In genomic region chr5:168422431-168422830, GRCh38 we compare ENCODE assay signal across 15 cellular contexts.
DNase-seq lines count a peak whose midpoint lies in the region; ATAC-seq, FAIRE-seq and TF ChIP-seq lines count a peak whose summit lies in the region.
"Had no signal": no experiment of that assay in that cellular context is flagged by ENCODE, and none has a peak within 500 bp of the region (broad histone marks: within the 10 kb centered on the region; RNA-seq: fewer than 3 reads in every experiment).

No MANE protein-coding gene starts in this region.

- TF ChIP-seq EP300 in HepG2 (IDR thresholded peaks at IDR 0.05; ENCODE audit: low read depth in 2 of 2, low read length in 2 of 2) (no peak), HepG2 (CRISPR knock-in tag; IDR thresholded peaks at IDR 0.05; ENCODE audit: borderline replicate concordance) (no peak)

- no peaks in the 10 kb centered on the region for H3K79me2 ChIP-seq in HepG2 (ENCODE audit: insufficient read depth, low read length)

- DNase-seq in GM12864 (ENCODE audit: low read depth) (no peak), T47D (ENCODE audit: low read depth in 1 of 2, low spot score in 1 of 2) (peak; percentile 46 to 74), HepG2 (ENCODE audit: low spot score) (peak; percentile 30), UCSD-AML1 (lab: John Stamatoyannopoulos, UW; ENCODE audit: unreplicated experiment) (no peak), HTR-8/SVneo (ENCODE audit: insufficient read length, low spot score) (no peak)
- DNase-seq: activated CD4-positive, alpha-beta T cell treated with anti-CD3 and anti-CD28 coated beads, Interleukin-2, amount 50 U/mL, for 1 hour; activated effector memory CD4-positive, alpha-beta T cell treated with anti-CD3 and anti-CD28 coated beads, Interleukin-2, amount 50 U/mL, for 16 hours; CD8-positive, alpha-beta T cell; stimulated activated naive CD4-positive, alpha-beta T cell treated with Interleukin-2 at 50 U/mL for 16 hours had no signal

- H3K9me3 ChIP-seq in HepG2 (ENCODE audit: low read length), result no peaks in the 10 kb centered on the region
- H3K9me3 ChIP-seq: gastroesophageal sphincter had no signal

- TF ChIP-seq CTCF in GM12864 (IDR thresholded peaks at IDR 0.05; ENCODE audit: low read depth, low read length, missing control alignments) (peak; percentile 8), LNCAP (IDR thresholded peaks at IDR 0.05) (peak; percentile 56; the same call in 1 of the 2 replicates), HepG2 (CRISPR knock-in tag; IDR thresholded peaks at IDR 0.05) (peak; percentile 55)

- BruUV-seq in HepG2 (replicated peaks; lab: Mats Ljungman, UMichigan), result no TSS peak

- H4K20me1 ChIP-seq in HepG2 (ENCODE audit: insufficient read depth, low read length), result no peaks in the 10 kb centered on the region

- H3K4me3 ChIP-seq in GM12864 (ENCODE audit: low read depth, low read length), result no peak overlapping the region
- no peak overlapping the region for H3K4me3 ChIP-seq in HepG2 (replicated peaks in 1 of 3; ENCODE audit: insufficient read depth in 1 of 3, low read depth in 2 of 3, low read length in 3 of 3)
- H3K4me3 ChIP-seq: gastroesophageal sphincter had no signal

- ATAC-seq in HepG2, result peak; percentile 72
- ATAC-seq in GM19395 (IDR thresholded peaks at IDR 0.05; ENCODE audit: unreplicated experiment), result no peak
- ATAC-seq in HG02610 (IDR thresholded peaks at IDR 0.05; ENCODE audit: unreplicated experiment), result no peak
- ATAC-seq: CD8-positive, alpha-beta T cell; gastroesophageal sphincter had no signal

- H3K27ac ChIP-seq in HepG2 (ENCODE audit: extremely low read length, insufficient read depth, low read length), result no peak overlapping the region
- H3K27ac ChIP-seq: gastroesophageal sphincter had no signal

- H2AFZ ChIP-seq in HepG2 (ENCODE audit: low read length), result no peak overlapping the region

- CTCF ChIA-PET in HepG2 (lab: Yijun Ruan, JAX; ENCODE audit: low intra/inter-chr PET ratio, low total read pairs), result interaction anchor here (2.0 kb wide), 1 partner anchor 152 kb away, joined by 16 read pairs; no protein-coding TSS in a partner anchor

- TF ChIP-seq POLR2A in HepG2 (IDR thresholded peaks at IDR 0.05; ENCODE audit: insufficient read depth in 1 of 2, low read depth in 2 of 2, low read length in 2 of 2), result no peak

- intact Hi-C loops in HepG2 (cut with micrococcal nuclease; ENCODE audit: unreplicated experiment), result loop anchor here (1.0 to 5.0 kb wide), 2 partner anchors 130 to 153 kb away; partner anchors contain the start of gene WWC1

- no peak overlapping the region for H3K4me2 ChIP-seq in HepG2 (ENCODE audit: low read depth, low read length)

- WGBS in HepG2 (ENCODE audit: low lambda C conversion rate), result 75% methylated on average over 4 of the region's 4 CpGs

- FAIRE-seq in HepG2 (lab: Jason Lieb, UNC) (peak; percentile 66), HTR-8/SVneo (lab: Jason Lieb, UNC) (no peak)
- FAIRE-seq: colon, H54 had no signal

- H3K4me1 ChIP-seq in HepG2 (ENCODE audit: insufficient read depth, low read length), result peaks cover 25% of the 10 kb centered on the region
- H3K4me1 ChIP-seq: gastroesophageal sphincter had no signal

- peak; percentile 16; the same call in 1 of the 2 replicates for TF ChIP-seq RAD21 in HepG2 (CRISPR knock-in tag; IDR thresholded peaks at IDR 0.05)

- H3K9ac ChIP-seq in HepG2 (ENCODE audit: insufficient read depth, low read depth, low read length), result no peak overlapping the region

- in situ Hi-C loops in T47D (cut with HindIII; ENCODE audit: low pct_unique_long_range_greater_than_20kb, low sequenced_read_pairs), result no loop called here
- in situ Hi-C loops in HepG2 (cut with HindIII; ENCODE audit: extremely low pct_ligation_motif_present, low pct_unique_long_range_greater_than_20kb), result loop anchor here (5.0 kb wide), 1 partner anchor 150 kb away; no protein-coding TSS in a partner anchor

- H3K36me3 ChIP-seq in HepG2 (replicated peaks in 1 of 2; ENCODE audit: control insufficient read depth in 1 of 2, insufficient read depth in 2 of 2, low read length in 2 of 2), result peaks cover 0 to 13% of the 10 kb centered on the region in 2 experiments; a peak in 1 of 5 replicates
- H3K36me3 ChIP-seq: gastroesophageal sphincter had no signal

- no peaks in the 10 kb centered on the region for H3K27me3 ChIP-seq in HepG2 (ENCODE audit: control insufficient read depth in 1 of 2, insufficient read depth in 2 of 2, low read length in 2 of 2)
- H3K27me3 ChIP-seq: gastroesophageal sphincter had no signal

- POLR2A ChIA-PET in HepG2 (lab: Yijun Ruan, JAX), result interaction anchor here (0.7 kb wide), 1 partner anchor 120 kb away, joined by 4 read pairs; no protein-coding TSS in a partner anchor

TF ChIP-seq in HepG2, 621 proteins besides CTCF, POLR2A, EP300 and RAD21:
- peak; percentile 75; the same call in 1 of the 2 replicates for TF ChIP-seq ZNF362 (CRISPR knock-in tag; IDR thresholded peaks at IDR 0.05; ENCODE audit: borderline replicate concordance)
- TF ChIP-seq STAG1 (CRISPR knock-in tag; IDR thresholded peaks at IDR 0.05), result peak; percentile 70
- no peak for TF ChIP-seq ZNF275 (CRISPR knock-in tag; IDR thresholded peaks at IDR 0.05; ENCODE audit: borderline replicate concordance)
- TF ChIP-seq, protein P1, sequence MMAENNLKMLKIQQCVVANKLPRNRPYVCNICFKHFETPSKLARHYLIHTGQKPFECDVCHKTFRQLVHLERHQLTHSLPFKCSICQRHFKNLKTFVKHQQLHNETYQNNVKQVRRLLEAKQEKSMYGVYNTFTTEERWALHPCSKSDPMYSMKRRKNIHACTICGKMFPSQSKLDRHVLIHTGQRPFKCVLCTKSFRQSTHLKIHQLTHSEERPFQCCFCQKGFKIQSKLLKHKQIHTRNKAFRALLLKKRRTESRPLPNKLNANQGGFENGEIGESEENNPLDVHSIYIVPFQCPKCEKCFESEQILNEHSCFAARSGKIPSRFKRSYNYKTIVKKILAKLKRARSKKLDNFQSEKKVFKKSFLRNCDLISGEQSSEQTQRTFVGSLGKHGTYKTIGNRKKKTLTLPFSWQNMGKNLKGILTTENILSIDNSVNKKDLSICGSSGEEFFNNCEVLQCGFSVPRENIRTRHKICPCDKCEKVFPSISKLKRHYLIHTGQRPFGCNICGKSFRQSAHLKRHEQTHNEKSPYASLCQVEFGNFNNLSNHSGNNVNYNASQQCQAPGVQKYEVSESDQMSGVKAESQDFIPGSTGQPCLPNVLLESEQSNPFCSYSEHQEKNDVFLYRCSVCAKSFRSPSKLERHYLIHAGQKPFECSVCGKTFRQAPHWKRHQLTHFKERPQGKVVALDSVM (CRISPR knock-in tag; IDR thresholded peaks at IDR 0.05), result peak; percentile 33; the same call in 1 of the 2 replicates
- peak; percentile 43; the same call in 1 of the 2 replicates for TF ChIP-seq SMC3 (IDR thresholded peaks at IDR 0.05; ENCODE audit: low read length)
- no peak for TF ChIP-seq ARID5B (CRISPR knock-in tag; IDR thresholded peaks at IDR 0.05)

Comparison
In these comparisons a context has a peak if more than half of its experiments do, and no peak if none do; other contexts are left out.
1. DNase-seq: peak in T47D (2 of 2) and HepG2 (single experiment); none in GM12864 (single experiment), UCSD-AML1 (single experiment) and HTR-8/SVneo (single experiment).
2. Peak in every context shown above with its lines, with median percentiles within 50 percentile points of each other: CTCF ChIP-seq.